ENCODE assay signal across 11 cellular contexts in genomic region chr18:13376841-13377351, GRCh38.
DNase-seq lines count a peak whose midpoint lies in the region; ATAC-seq and TF ChIP-seq lines count a peak whose summit lies in the region.
"Had no signal": no experiment of that assay in that cellular context is flagged by ENCODE, and none has a peak within 500 bp of the region (broad histone marks: within the 10 kb centered on the region; RNA-seq: fewer than 3 reads in every experiment).

No MANE protein-coding gene starts in this region.

- TF ChIP-seq CTCF in body of pancreas (IDR thresholded peaks at IDR 0.05) (no peak), WERI-Rb-1 (IDR thresholded peaks at IDR 0.05; ENCODE audit: low read depth, low read length) (no peak), GM13976 (IDR thresholded peaks at IDR 0.05; ENCODE audit: borderline replicate concordance, control extremely low read depth, extremely low read depth, insufficient read depth, missing control alignments) (no peak)

- H3K27ac Mint-ChIP-seq in activated T-helper 1 cell treated with anti-CD3 and anti-CD28 coated beads, Interleukin-12 subunit alpha, Interleukin-12 subunit beta, Interleukin-2, Interleukin-4 antibody, amounts not matched to agents 30 ng/mL and 10 ng/mL and 1 ng/mL, durations not matched to agents 14 hours and 24 hours and 36 hours: peak overlapping the region; percentile 95
- peak overlapping the region; percentile 92 to 99 (median 96) for H3K27ac Mint-ChIP-seq in naive thymus-derived CD4-positive, alpha-beta T cell

- H3K4me1 ChIP-seq in naive thymus-derived CD4-positive, alpha-beta T cell (ENCODE audit: control insufficient read depth in 2 of 2, insufficient read depth in 2 of 2, low read length in 2 of 2): peaks cover 17 to 70% of the 10 kb centered on the region in 2 donors
- peaks cover 4% of the 10 kb centered on the region for H3K4me1 ChIP-seq in body of pancreas
- H3K4me1 ChIP-seq: HAP-1 had no signal

- peak overlapping the region; percentile 83 for H3K27ac ChIP-seq in naive thymus-derived CD4-positive, alpha-beta T cell (ENCODE audit: low read depth, low read length)
- H3K27ac ChIP-seq in body of pancreas (no peak overlapping the region), WERI-Rb-1 (no peak overlapping the region)
- H3K27ac ChIP-seq: ovary had no signal

- H3K9me3 ChIP-seq in naive thymus-derived CD4-positive, alpha-beta T cell (ENCODE audit: control insufficient read depth in 2 of 3, low read length in 3 of 3): no peaks in the 10 kb centered on the region
- H3K9me3 ChIP-seq in body of pancreas (no peaks in the 10 kb centered on the region), WERI-Rb-1 (ENCODE audit: severe bottlenecking) (no peaks in the 10 kb centered on the region)
- H3K9me3 ChIP-seq: HAP-1, ovary had no signal

- peaks cover 4% of the 10 kb centered on the region for H3K27me3 Mint-ChIP-seq in activated T-helper 1 cell treated with anti-CD3 and anti-CD28 coated beads, Interleukin-12 subunit alpha, Interleukin-12 subunit beta, Interleukin-2, Interleukin-4 antibody, amounts not matched to agents 30 ng/mL and 10 ng/mL and 1 ng/mL, durations not matched to agents 14 hours and 24 hours and 36 hours (ENCODE audit: insufficient read depth)
- no peaks in the 10 kb centered on the region for H3K27me3 Mint-ChIP-seq in naive thymus-derived CD4-positive, alpha-beta T cell

- H3K4me3 Mint-ChIP-seq in activated T-helper 1 cell treated with anti-CD3 and anti-CD28 coated beads, Interleukin-12 subunit alpha, Interleukin-12 subunit beta, Interleukin-2, Interleukin-4 antibody, amounts not matched to agents 30 ng/mL and 10 ng/mL and 1 ng/mL, durations not matched to agents 14 hours and 24 hours and 36 hours: peak overlapping the region; percentile 74
- H3K4me3 Mint-ChIP-seq in naive thymus-derived CD4-positive, alpha-beta T cell: peak overlapping the region; percentile 42 to 82 (median 69)

- in situ Hi-C loops in GM13976 (cut with MboI; ENCODE audit: low sequenced_read_pairs, unreplicated experiment): loop anchor here (10.0 kb wide), 1 partner anchor 58 kb away; no protein-coding TSS in a partner anchor

- no peak for TF ChIP-seq POLR2A in body of pancreas (IDR thresholded peaks at IDR 0.05)

- H3K9me3 Mint-ChIP-seq in activated T-helper 1 cell treated with anti-CD3 and anti-CD28 coated beads, Interleukin-12 subunit alpha, Interleukin-12 subunit beta, Interleukin-2, Interleukin-4 antibody, amounts not matched to agents 30 ng/mL and 10 ng/mL and 1 ng/mL, durations not matched to agents 14 hours and 24 hours and 36 hours: no peaks in the 10 kb centered on the region
- no peaks in the 10 kb centered on the region for H3K9me3 Mint-ChIP-seq in naive thymus-derived CD4-positive, alpha-beta T cell

- CTCF ChIA-PET in naive thymus-derived CD4-positive, alpha-beta T cell (lab: Charles Lee): interaction anchor here (2.1 kb wide), 1 partner anchor 160 kb away, joined by 9 read pairs; no protein-coding TSS in a partner anchor

- POLR2A ChIA-PET in naive thymus-derived CD4-positive, alpha-beta T cell (lab: Charles Lee): interaction anchor here (0.6 to 1.9 kb wide), 7 partner anchors 13 to 118 kb away, joined by 3 to 5 read pairs (median 4); no protein-coding TSS in a partner anchor

- peak overlapping the region; percentile 34 for H3K4me3 ChIP-seq in naive thymus-derived CD4-positive, alpha-beta T cell (ENCODE audit: low read length)
- H3K4me3 ChIP-seq in body of pancreas (no peak overlapping the region), WERI-Rb-1 (ENCODE audit: low read depth, low read length) (no peak overlapping the region)
- H3K4me3 ChIP-seq: HAP-1, ovary had no signal

- peaks cover 79% of the 10 kb centered on the region for H3K4me1 Mint-ChIP-seq in activated T-helper 1 cell treated with anti-CD3 and anti-CD28 coated beads, Interleukin-12 subunit alpha, Interleukin-12 subunit beta, Interleukin-2, Interleukin-4 antibody, amounts not matched to agents 30 ng/mL and 10 ng/mL and 1 ng/mL, durations not matched to agents 14 hours and 24 hours and 36 hours (ENCODE audit: low read depth)
- H3K4me1 Mint-ChIP-seq in naive thymus-derived CD4-positive, alpha-beta T cell: peaks cover 35 to 87% (median 80%) of the 10 kb centered on the region in 7 donors

- DNase-seq in T-helper 22 cell (ENCODE audit: low read depth): peak; percentile 74
- peak; percentile 63 for DNase-seq in activated T-helper 1 cell treated with anti-CD3 and anti-CD28 coated beads, Interleukin-12 subunit alpha, Interleukin-12 subunit beta, Interleukin-2, Interleukin-4 antibody, amounts not matched to agents 30 ng/mL and 10 ng/mL and 1 ng/mL, durations not matched to agents 14 hours and 24 hours and 36 hours (ENCODE audit: low spot score)
- peak in 8 of 9 donors; percentile 42 to 75 (median 66) for DNase-seq in naive thymus-derived CD4-positive, alpha-beta T cell
- peak; percentile 55 for DNase-seq in stimulated activated naive CD4-positive, alpha-beta T cell treated with Interleukin-2 at 50 U/mL for 16 hours (lab: John Stamatoyannopoulos, UW)
- DNase-seq in body of pancreas: no peak
- DNase-seq in superior temporal gyrus (ENCODE audit: extremely low spot score): no peak
- no peak for DNase-seq in WERI-Rb-1
- DNase-seq in GM13976 (ENCODE audit: low spot score): no peak
- DNase-seq: NK-92 treated with Interleukin-12 subunit alpha and Interleukin-12 subunit beta, amount 100 ng/mL, for 24 hours; ovary had no signal

- intact Hi-C loops in activated T-helper 1 cell treated with anti-CD3 and anti-CD28 coated beads, Interleukin-12 subunit alpha, Interleukin-12 subunit beta, Interleukin-2, Interleukin-4 antibody, amounts not matched to agents 30 ng/mL and 10 ng/mL and 1 ng/mL, durations not matched to agents 14 hours and 24 hours and 36 hours (cut with micrococcal nuclease): loop anchor here (1.0 to 10.0 kb wide), 8 partner anchors 22 to 1525 kb away; partner anchors contain the start of genes CEP192 and CHMP1B
- intact Hi-C loops in naive thymus-derived CD4-positive, alpha-beta T cell (cut with micrococcal nuclease): loop anchor here in 1 of 2 donors (1.0 to 10.0 kb wide), 8 partner anchors 102 to 1525 kb away; partner anchors contain the start of genes CHMP1B, FAM210A, IMPA2 and RNMT
- intact Hi-C loops in body of pancreas (cut with DNase I): no loop called here

- H3K36me3 ChIP-seq in naive thymus-derived CD4-positive, alpha-beta T cell (ENCODE audit: control insufficient read depth in 2 of 3, insufficient read depth in 3 of 3, low read length in 3 of 3): no peaks in the 10 kb centered on the region
- no peaks in the 10 kb centered on the region for H3K36me3 ChIP-seq in body of pancreas (replicated peaks in 1 of 2; ENCODE audit: insufficient read depth in 1 of 2, low read depth in 2 of 2)
- no peaks in the 10 kb centered on the region for H3K36me3 ChIP-seq in WERI-Rb-1
- H3K36me3 ChIP-seq: HAP-1, ovary had no signal

- ATAC-seq in naive thymus-derived CD4-positive, alpha-beta T cell: peak; percentile 75
- no peak for ATAC-seq in body of pancreas

- 80 to 88% methylated on average over 10 to 14 of the region's 14 CpGs for WGBS in body of pancreas, 2 donors

- no peaks in the 10 kb centered on the region for H3K27me3 ChIP-seq in naive thymus-derived CD4-positive, alpha-beta T cell (ENCODE audit: control insufficient read depth in 2 of 2, insufficient read depth in 2 of 2, low read length in 2 of 2)
- H3K27me3 ChIP-seq in body of pancreas: no peaks in the 10 kb centered on the region
- H3K27me3 ChIP-seq in WERI-Rb-1 (ENCODE audit: insufficient read depth, low read depth, severe bottlenecking): no peaks in the 10 kb centered on the region
- H3K27me3 ChIP-seq: ovary had no signal

- H3K36me3 Mint-ChIP-seq in activated T-helper 1 cell treated with anti-CD3 and anti-CD28 coated beads, Interleukin-12 subunit alpha, Interleukin-12 subunit beta, Interleukin-2, Interleukin-4 antibody, amounts not matched to agents 30 ng/mL and 10 ng/mL and 1 ng/mL, durations not matched to agents 14 hours and 24 hours and 36 hours (ENCODE audit: low read depth): no peaks in the 10 kb centered on the region
- peaks cover 0 to 2% (median 0%) of the 10 kb centered on the region in 5 donors for H3K36me3 Mint-ChIP-seq in naive thymus-derived CD4-positive, alpha-beta T cell

Comparison
In these comparisons a context has a peak if more than half of its experiments do, and no peak if none do; other contexts are left out.
1. DNase-seq: peak in T-helper 22 cell (single experiment), activated T-helper 1 cell treated with anti-CD3 and anti-CD28 coated beads, Interleukin-12 subunit alpha, Interleukin-12 subunit beta, Interleukin-2, Interleukin-4 antibody, amounts not matched to agents 30 ng/mL and 10 ng/mL and 1 ng/mL, durations not matched to agents 14 hours and 24 hours and 36 hours (single experiment), naive thymus-derived CD4-positive, alpha-beta T cell (8 of 9) and stimulated activated naive CD4-positive, alpha-beta T cell treated with Interleukin-2 at 50 U/mL for 16 hours (single experiment); none in body of pancreas (0 of 4), superior temporal gyrus (single experiment), WERI-Rb-1 (single experiment) and GM13976 (single experiment).